ENCODE assay signal across 1 cellular context in the genomic region with DNA sequence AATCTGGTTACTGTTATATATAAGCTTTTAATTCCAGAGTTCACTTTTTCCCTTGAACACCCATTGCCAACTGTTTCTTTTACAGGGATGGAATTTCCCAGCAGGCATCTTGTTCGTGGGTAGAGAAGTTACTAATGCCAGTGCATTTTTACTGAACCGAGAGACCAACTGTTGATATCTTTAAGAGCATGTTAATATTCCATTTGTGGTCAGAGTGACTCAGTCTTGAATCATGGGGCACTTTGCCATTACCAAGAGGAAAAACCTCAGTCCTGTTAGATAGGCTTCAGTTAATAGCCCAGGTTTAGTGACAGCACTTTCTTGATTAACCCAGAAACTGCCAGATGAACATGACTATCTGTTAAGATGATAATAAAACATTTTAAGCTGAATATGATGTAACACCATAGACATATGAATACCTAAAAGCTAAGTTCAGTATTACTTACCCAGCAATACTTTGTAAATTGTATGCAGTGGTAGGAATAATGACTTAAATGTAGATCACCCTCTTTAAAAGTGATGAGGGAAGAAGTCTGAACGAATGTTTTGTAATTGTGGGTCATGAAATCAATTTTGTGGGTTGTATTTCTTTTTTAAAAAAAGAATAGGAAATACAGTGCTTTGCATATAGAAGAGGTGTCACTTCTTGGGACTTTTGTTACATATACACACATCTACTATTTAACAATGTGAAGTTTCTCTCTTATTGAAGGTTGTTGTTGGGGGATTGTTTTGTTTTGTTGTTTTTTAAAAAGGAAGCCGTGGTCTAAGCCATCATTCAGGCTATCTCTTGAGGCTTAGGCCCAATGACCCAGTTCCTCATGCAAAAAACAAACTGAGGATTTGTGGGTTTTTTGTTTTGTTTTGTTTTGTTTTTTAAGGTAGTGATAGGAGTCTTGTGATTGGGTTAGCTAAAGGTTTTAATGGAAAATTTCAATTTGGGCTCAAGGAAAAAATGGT.
TF ChIP-seq lines count a peak whose summit lies in the region.

No MANE protein-coding gene starts in this region.

TF ChIP-seq in HEK293, 187 proteins besides CTCF, POLR2A, EP300 and RAD21 (continued from another document):
- TF ChIP-seq, protein P1, sequence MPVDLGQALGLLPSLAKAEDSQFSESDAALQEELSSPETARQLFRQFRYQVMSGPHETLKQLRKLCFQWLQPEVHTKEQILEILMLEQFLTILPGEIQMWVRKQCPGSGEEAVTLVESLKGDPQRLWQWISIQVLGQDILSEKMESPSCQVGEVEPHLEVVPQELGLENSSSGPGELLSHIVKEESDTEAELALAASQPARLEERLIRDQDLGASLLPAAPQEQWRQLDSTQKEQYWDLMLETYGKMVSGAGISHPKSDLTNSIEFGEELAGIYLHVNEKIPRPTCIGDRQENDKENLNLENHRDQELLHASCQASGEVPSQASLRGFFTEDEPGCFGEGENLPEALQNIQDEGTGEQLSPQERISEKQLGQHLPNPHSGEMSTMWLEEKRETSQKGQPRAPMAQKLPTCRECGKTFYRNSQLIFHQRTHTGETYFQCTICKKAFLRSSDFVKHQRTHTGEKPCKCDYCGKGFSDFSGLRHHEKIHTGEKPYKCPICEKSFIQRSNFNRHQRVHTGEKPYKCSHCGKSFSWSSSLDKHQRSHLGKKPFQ (tag by site-specific recombination; IDR thresholded peaks at IDR 0.05): no peak
- TF ChIP-seq ZNF558 (tag by site-specific recombination; IDR thresholded peaks at IDR 0.05): 0 out of 2 replicates have a peak, but pooled peaks have one; percentile 34
- TF ChIP-seq, protein P2, sequence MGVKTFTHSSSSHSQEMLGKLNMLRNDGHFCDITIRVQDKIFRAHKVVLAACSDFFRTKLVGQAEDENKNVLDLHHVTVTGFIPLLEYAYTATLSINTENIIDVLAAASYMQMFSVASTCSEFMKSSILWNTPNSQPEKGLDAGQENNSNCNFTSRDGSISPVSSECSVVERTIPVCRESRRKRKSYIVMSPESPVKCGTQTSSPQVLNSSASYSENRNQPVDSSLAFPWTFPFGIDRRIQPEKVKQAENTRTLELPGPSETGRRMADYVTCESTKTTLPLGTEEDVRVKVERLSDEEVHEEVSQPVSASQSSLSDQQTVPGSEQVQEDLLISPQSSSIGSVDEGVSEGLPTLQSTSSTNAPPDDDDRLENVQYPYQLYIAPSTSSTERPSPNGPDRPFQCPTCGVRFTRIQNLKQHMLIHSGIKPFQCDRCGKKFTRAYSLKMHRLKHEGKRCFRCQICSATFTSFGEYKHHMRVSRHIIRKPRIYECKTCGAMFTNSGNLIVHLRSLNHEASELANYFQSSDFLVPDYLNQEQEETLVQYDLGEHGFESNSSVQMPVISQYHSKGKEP (tag by site-specific recombination; IDR thresholded peaks at IDR 0.05): peak; percentile 87
- TF ChIP-seq, protein P3, sequence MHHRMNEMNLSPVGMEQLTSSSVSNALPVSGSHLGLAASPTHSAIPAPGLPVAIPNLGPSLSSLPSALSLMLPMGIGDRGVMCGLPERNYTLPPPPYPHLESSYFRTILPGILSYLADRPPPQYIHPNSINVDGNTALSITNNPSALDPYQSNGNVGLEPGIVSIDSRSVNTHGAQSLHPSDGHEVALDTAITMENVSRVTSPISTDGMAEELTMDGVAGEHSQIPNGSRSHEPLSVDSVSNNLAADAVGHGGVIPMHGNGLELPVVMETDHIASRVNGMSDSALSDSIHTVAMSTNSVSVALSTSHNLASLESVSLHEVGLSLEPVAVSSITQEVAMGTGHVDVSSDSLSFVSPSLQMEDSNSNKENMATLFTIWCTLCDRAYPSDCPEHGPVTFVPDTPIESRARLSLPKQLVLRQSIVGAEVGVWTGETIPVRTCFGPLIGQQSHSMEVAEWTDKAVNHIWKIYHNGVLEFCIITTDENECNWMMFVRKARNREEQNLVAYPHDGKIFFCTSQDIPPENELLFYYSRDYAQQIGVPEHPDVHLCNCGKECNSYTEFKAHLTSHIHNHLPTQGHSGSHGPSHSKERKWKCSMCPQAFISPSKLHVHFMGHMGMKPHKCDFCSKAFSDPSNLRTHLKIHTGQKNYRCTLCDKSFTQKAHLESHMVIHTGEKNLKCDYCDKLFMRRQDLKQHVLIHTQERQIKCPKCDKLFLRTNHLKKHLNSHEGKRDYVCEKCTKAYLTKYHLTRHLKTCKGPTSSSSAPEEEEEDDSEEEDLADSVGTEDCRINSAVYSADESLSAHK (tag by site-specific recombination; IDR thresholded peaks at IDR 0.05): peak; percentile 66
- no peak; the same call in 1 of the 2 replicates for TF ChIP-seq ZFP69B (tag by site-specific recombination; IDR thresholded peaks at IDR 0.05)
- peak; percentile 38; the same call in 1 of the 2 replicates for TF ChIP-seq OSR2 (tag by site-specific recombination; IDR thresholded peaks at IDR 0.05)
- peak; percentile 57; the same call in 1 of the 2 replicates for TF ChIP-seq HOXD13 (CRISPR knock-in tag; IDR thresholded peaks at IDR 0.05; ENCODE audit: borderline replicate concordance)
- peak; percentile 81 for TF ChIP-seq ZNF184 (tag by site-specific recombination; IDR thresholded peaks at IDR 0.05)
- peak; percentile 97 for TF ChIP-seq SCRT2 (tag by site-specific recombination; IDR thresholded peaks at IDR 0.05)
- no peak for TF ChIP-seq ZNF174 (tag by site-specific recombination; IDR thresholded peaks at IDR 0.05)
- peak; percentile 73 for TF ChIP-seq ZNF366 (tag by site-specific recombination; conservative IDR thresholded peaks at IDR 0.05)
- TF ChIP-seq ZNF660 (tag by site-specific recombination; IDR thresholded peaks at IDR 0.05): peak; percentile 93
